In the genomic region with DNA sequence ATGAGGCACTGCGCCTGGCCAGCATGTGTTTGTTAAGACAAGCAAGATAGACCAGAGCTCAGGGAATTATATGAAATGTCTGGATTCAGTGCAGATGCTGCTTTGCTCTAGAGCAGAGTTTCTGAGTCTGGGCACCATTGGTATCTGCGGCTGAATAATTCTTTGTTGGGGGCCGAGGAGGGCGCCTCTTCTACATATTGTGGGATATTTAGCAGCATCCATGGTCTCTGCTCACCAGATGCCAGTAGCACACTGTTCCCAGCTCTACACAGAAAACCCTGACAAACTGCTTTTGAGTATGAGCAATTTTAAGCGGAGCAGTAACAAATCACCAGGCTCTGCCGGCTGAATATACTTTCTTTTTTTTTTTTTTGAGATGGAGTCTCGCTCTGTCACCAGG, we compare ENCODE assay signal across 23 cellular contexts. TPM values are rescaled to one million over a fixed set of nuclear protein-coding genes. Genes with fewer than 3 reads are reported as not detected.
DNase-seq lines count a peak whose midpoint lies in the region; ATAC-seq and TF ChIP-seq lines count a peak whose summit lies in the region.
"Had no signal": no experiment of that assay in that cellular context is flagged by ENCODE, and none has a peak within 500 bp of the region (broad histone marks: within the 10 kb centered on the region; RNA-seq: fewer than 3 reads in every experiment).

No MANE protein-coding gene starts in this region.

- TF ChIP-seq CTCF in dorsolateral prefrontal cortex (IDR thresholded peaks at IDR 0.05 in 54 of 56, conservative IDR thresholded peaks at IDR 0.05 in 2 of 56; ENCODE audit: low read depth in 1 of 56, partially characterized antibody in 56 of 56) (peak in 15 of 56 donors; percentile 5 to 50 (median 22)), A673 (conservative IDR thresholded peaks at IDR 0.05; ENCODE audit: low read depth, low read length) (no peak)

- no peaks in the 10 kb centered on the region for H3K36me3 Mint-ChIP-seq in activated T-cell treated with anti-CD3 and anti-CD28 coated beads, Interleukin-2, amount 50 U/mL, for 24 hours (ENCODE audit: low read depth)
- H3K36me3 Mint-ChIP-seq: CD8-positive, alpha-beta memory T cell had no signal

- CTCF ChIA-PET in A673 (lab: Charles Lee), result no interaction called here

- H3K27ac Mint-ChIP-seq in activated T-cell treated with anti-CD3 and anti-CD28 coated beads, Interleukin-2, amount 50 U/mL, for 24 hours, result no peak overlapping the region
- H3K27ac Mint-ChIP-seq: CD4-positive, alpha-beta T cell; HFFc6 had no signal

- H3K36me3 ChIP-seq in A673 (ENCODE audit: insufficient read depth, low read length, poor library complexity, severe bottlenecking), result no peaks in the 10 kb centered on the region
- H3K36me3 ChIP-seq: BE2C had no signal

- POLR2A ChIA-PET in A673 (lab: Charles Lee; ENCODE audit: low non-redundant PET), result no interaction called here

- no peaks in the 10 kb centered on the region for H3K9me3 Mint-ChIP-seq in activated T-cell treated with anti-CD3 and anti-CD28 coated beads, Interleukin-2, amount 50 U/mL, for 24 hours
- H3K9me3 Mint-ChIP-seq: CD4-positive, alpha-beta T cell; CD8-positive, alpha-beta memory T cell; HFFc6 had no signal

- H3K4me3 ChIP-seq in dorsolateral prefrontal cortex (no peak overlapping the region), A673 (ENCODE audit: low read depth, low read length, poor library complexity, severe bottlenecking) (no peak overlapping the region)
- H3K4me3 ChIP-seq: BLaER1 treated with 17β-estradiol and CSF1 and Interleukin-3, amounts not matched to agents 10 nM and 100 nM; HAP-1 had no signal

- no TSS peak for BruUV-seq in A673 (replicated peaks; lab: Mats Ljungman, UMichigan)

- no peaks in the 10 kb centered on the region for H3K4me1 Mint-ChIP-seq in activated T-cell treated with anti-CD3 and anti-CD28 coated beads, Interleukin-2, amount 50 U/mL, for 24 hours (ENCODE audit: low read depth)
- H3K4me1 Mint-ChIP-seq: CD14-positive monocyte; CD8-positive, alpha-beta memory T cell had no signal

- DNase-seq in dorsolateral prefrontal cortex (peak in 4 of 10 donors; percentile 27 to 60 (median 45)), medulla oblongata (ENCODE audit: extremely low spot score) (peak; percentile 38), pons (ENCODE audit: low spot score) (peak; percentile 55), superior temporal gyrus (ENCODE audit: extremely low spot score) (peak; percentile 57), A673 (ENCODE audit: low spot score) (no peak), NCI-H146 treated with DMSO at 0.1 percent for 48 hours (lab: John Stamatoyannopoulos, UW; ENCODE audit: unreplicated experiment) (no peak)
- no peak for DNase-seq in activated T-cell treated with anti-CD3 and anti-CD28 coated beads, Interleukin-2, amount 50 U/mL, for 24 hours
- DNase-seq: BE2C; CD4-positive, alpha-beta T cell; CD8-positive, alpha-beta memory T cell; DMS 273 treated with DMSO at 0.1 percent for 48 hours; DMS53; DMS79 treated with DMSO at 0.1 percent for 48 hours; GF-D8; GOT3; HFFc6 had no signal

- H3K27me3 Mint-ChIP-seq in activated T-cell treated with anti-CD3 and anti-CD28 coated beads, Interleukin-2, amount 50 U/mL, for 24 hours, result no peaks in the 10 kb centered on the region
- H3K27me3 Mint-ChIP-seq: CD4-positive, alpha-beta T cell; CD8-positive, alpha-beta memory T cell had no signal

- H3K9me3 ChIP-seq in A673 (ENCODE audit: low read depth, low read length, poor library complexity, severe bottlenecking), result no peaks in the 10 kb centered on the region
- H3K9me3 ChIP-seq: BE2C, HAP-1 had no signal

- no peaks in the 10 kb centered on the region for H3K27me3 ChIP-seq in dorsolateral prefrontal cortex
- H3K27me3 ChIP-seq in A673 (replicated peaks; ENCODE audit: insufficient read depth, low read depth, low read length, poor library complexity), result no peaks in the 10 kb centered on the region
- H3K27me3 ChIP-seq: BE2C; BLaER1 treated with 17β-estradiol and CSF1 and Interleukin-3, amounts not matched to agents 10 nM and 100 nM had no signal

- ATAC-seq in GM21529 (IDR thresholded peaks at IDR 0.05; ENCODE audit: unreplicated experiment), result no peak

- H3K4me1 ChIP-seq in A673 (ENCODE audit: insufficient read depth, low read length, poor library complexity, severe bottlenecking), result peaks cover 6% of the 10 kb centered on the region
- H3K4me1 ChIP-seq: BE2C, HAP-1 had no signal

- no peak overlapping the region for H3K4me3 Mint-ChIP-seq in activated T-cell treated with anti-CD3 and anti-CD28 coated beads, Interleukin-2, amount 50 U/mL, for 24 hours
- H3K4me3 Mint-ChIP-seq: CD14-positive monocyte; CD4-positive, alpha-beta T cell; CD8-positive, alpha-beta memory T cell; HFFc6 had no signal

- peak overlapping the region in 46 of 59 donors; percentile 4 to 74 (median 54) for H3K27ac ChIP-seq in dorsolateral prefrontal cortex
- no peak overlapping the region for H3K27ac ChIP-seq in A673 (ENCODE audit: low read depth, low read length, poor library complexity, severe bottlenecking)

- intact Hi-C loops in dorsolateral prefrontal cortex (cut with DNase I), result no loop called here
- intact Hi-C loops in A673 (cut with micrococcal nuclease; ENCODE audit: unreplicated experiment), result no loop called here

RNA-seq across cellular contexts. Expression of a gene that starts 3.6 kb away (rescaled TPM):
- total RNA-seq in dorsolateral prefrontal cortex (not detected), A673 (2021) (not detected in 2 replicates)
- total RNA-seq: A172; CD4-positive, alpha-beta T cell; CD8-positive, alpha-beta memory T cell; Daoy; G401; HFFc6 had no signal

Comparison
In these comparisons a context has a peak if more than half of its experiments do, and no peak if none do; other contexts are left out.
1. DNase-seq: peak in medulla oblongata (single experiment), pons (single experiment) and superior temporal gyrus (single experiment); none in activated T-cell treated with anti-CD3 and anti-CD28 coated beads, Interleukin-2, amount 50 U/mL, for 24 hours (single experiment), A673 (single experiment) and NCI-H146 treated with DMSO at 0.1 percent for 48 hours (single experiment).